In the genomic region with DNA sequence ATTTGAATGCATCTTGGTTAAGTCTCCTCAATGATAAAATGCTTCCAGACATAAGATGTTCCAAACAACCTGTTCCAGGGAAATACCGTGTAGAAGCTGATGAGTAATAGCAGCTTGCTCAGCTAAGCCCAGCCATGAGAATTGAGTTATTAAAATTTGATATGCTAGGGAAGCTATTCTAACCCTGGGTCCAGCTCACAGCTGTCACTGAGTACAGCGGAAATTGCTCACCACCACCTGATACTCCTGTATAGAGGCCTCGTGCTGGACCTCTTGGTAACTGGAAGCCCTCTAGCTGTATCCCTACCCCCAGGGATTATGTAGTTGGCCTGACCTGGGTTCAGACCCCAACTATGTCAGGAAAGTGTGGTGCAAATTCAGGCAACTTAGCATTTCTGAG, we compare ENCODE assay signal across 19 cellular contexts.
DNase-seq lines count a peak whose midpoint lies in the region; ATAC-seq and TF ChIP-seq lines count a peak whose summit lies in the region.
"Had no signal": no experiment of that assay in that cellular context is flagged by ENCODE, and none has a peak within 500 bp of the region (broad histone marks: within the 10 kb centered on the region; RNA-seq: fewer than 3 reads in every experiment).

No MANE protein-coding gene starts in this region.

- intact Hi-C loops in psoas muscle (cut with DNase I): no loop called here

- H3K9me3 ChIP-seq in psoas muscle (no peaks in the 10 kb centered on the region), gastroesophageal sphincter (no peaks in the 10 kb centered on the region)

- H3K27me3 ChIP-seq in psoas muscle (ENCODE audit: insufficient read depth in 3 of 3, low read length in 2 of 3) (no peaks in the 10 kb centered on the region), gastroesophageal sphincter (no peaks in the 10 kb centered on the region)

- no peak overlapping the region for H3K27ac ChIP-seq in psoas muscle
- no peak overlapping the region for H3K27ac ChIP-seq in gastroesophageal sphincter
- H3K27ac ChIP-seq: C4-2B had no signal

- TF ChIP-seq EP300 in gastroesophageal sphincter (IDR thresholded peaks at IDR 0.05): no peak

- no peak for TF ChIP-seq CTCF in psoas muscle (IDR thresholded peaks at IDR 0.05)
- no peak for TF ChIP-seq CTCF in gastroesophageal sphincter (IDR thresholded peaks at IDR 0.05)

- H3K4me1 ChIP-seq in psoas muscle: no peaks in the 10 kb centered on the region
- H3K4me1 ChIP-seq in gastroesophageal sphincter: no peaks in the 10 kb centered on the region

- no peak for TF ChIP-seq POLR2A in gastroesophageal sphincter (IDR thresholded peaks at IDR 0.05)

- H3K4me3 ChIP-seq in psoas muscle (no peak overlapping the region), gastroesophageal sphincter (no peak overlapping the region)

- peak; percentile 61 to 88 (median 84) for ATAC-seq in psoas muscle
- no peak for ATAC-seq in gastroesophageal sphincter
- ATAC-seq: HepG2 had no signal

- H3K36me3 ChIP-seq in psoas muscle (ENCODE audit: insufficient read depth in 1 of 2, low read depth in 1 of 2) (no peaks in the 10 kb centered on the region), gastroesophageal sphincter (no peaks in the 10 kb centered on the region)

- WGBS in psoas muscle, 3 donors: 10 to 40% (median 22%) methylated on average over 3 of the region's 3 CpGs
- WGBS in gastroesophageal sphincter (ENCODE audit: low coverage in 1 of 2), 2 donors: 27 to 40% methylated on average over 2 to 3 of the region's 3 CpGs

- DNase-seq in A172 (ENCODE audit: low spot score): peak; percentile 9
- DNase-seq in M059J (ENCODE audit: low read depth): peak; percentile 46
- DNase-seq in RPMI7951 (ENCODE audit: low read depth): peak; percentile 26
- DNase-seq in psoas muscle: no peak
- DNase-seq in HCEC 1CT: no peak
- DNase-seq in NCI-H510A treated with DMSO at 0.1 percent for 48 hours (lab: John Stamatoyannopoulos, UW): no peak
- DNase-seq: Calu3; CD8-positive, alpha-beta memory T cell; DMS53; EL; KBM-7; NCI-H1092 treated with DMSO at 0.1 percent for 48 hours; NCI-H1436 treated with DMSO at 0.1 percent for 48 hours; NCI-H1930; NCI-H2227 treated with DMSO at 0.1 percent for 48 hours; NCI-H510A had no signal

Comparison
In these comparisons a context has a peak if more than half of its experiments do, and no peak if none do; other contexts are left out.
1. DNase-seq: peak in A172 (single experiment), M059J (single experiment) and RPMI7951 (single experiment); none in psoas muscle (0 of 2), HCEC 1CT (single experiment) and NCI-H510A treated with DMSO at 0.1 percent for 48 hours (single experiment).